18 cellular contexts compared by ENCODE assay signal in the genomic region with DNA sequence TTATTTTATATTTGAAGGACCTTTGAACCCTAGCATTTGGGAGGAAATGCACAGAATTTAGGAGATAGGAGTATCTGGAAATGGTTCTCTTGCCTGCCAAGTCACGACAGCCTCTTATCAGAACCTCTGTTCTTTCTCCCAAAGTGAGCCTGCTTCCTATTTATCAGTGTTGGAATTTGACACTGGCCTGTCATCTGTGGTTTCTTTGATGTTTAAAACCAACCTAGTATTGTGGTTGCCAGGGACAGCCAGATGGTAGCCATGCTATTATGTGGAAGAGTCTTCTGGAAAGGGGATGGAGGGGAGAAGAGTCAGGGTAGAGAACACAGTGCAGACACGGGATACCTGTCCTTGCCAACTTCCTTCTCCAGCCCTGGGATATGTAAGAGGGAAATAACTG.
"Had no signal": no experiment of that assay in that cellular context is flagged by ENCODE, and none has a peak within 500 bp of the region (broad histone marks: within the 10 kb centered on the region; RNA-seq: fewer than 3 reads in every experiment).

No MANE protein-coding gene starts in this region.

- H3K4me3 Mint-ChIP-seq: dendritic cell treated with granulocyte-macrophage colony-stimulating factor and Interleukin-4, amounts not matched to agents 40 ng/mL and 50 ng/mL, for 4 days; memory B cell; natural killer cell; stimulated activated naive B cell treated with anti-CD40 and anti-IgM and Interleukin-4, amounts not matched to agents 10 μg/mL and 1 μg/mL and 100 μg/mL, for 72 hours; stimulated activated naive CD8-positive, alpha-beta T cell treated with anti-CD3 and anti-CD28 coated beads, Interleukin-15, Interleukin-2, amounts not matched to agents 100 ng/mL and 50 ng/mL, for 24 hours had no signal

- H3K27ac Mint-ChIP-seq: dendritic cell treated with granulocyte-macrophage colony-stimulating factor and Interleukin-4, amounts not matched to agents 40 ng/mL and 50 ng/mL, for 4 days; memory B cell; stimulated activated naive CD8-positive, alpha-beta T cell treated with anti-CD3 and anti-CD28 coated beads, Interleukin-15, Interleukin-2, amounts not matched to agents 100 ng/mL and 50 ng/mL, for 24 hours had no signal

- H3K9me3 Mint-ChIP-seq: dendritic cell treated with granulocyte-macrophage colony-stimulating factor and Interleukin-4, amounts not matched to agents 40 ng/mL and 50 ng/mL, for 4 days; memory B cell; natural killer cell; stimulated activated naive B cell treated with anti-CD40 and anti-IgM and Interleukin-4, amounts not matched to agents 10 μg/mL and 1 μg/mL and 100 μg/mL, for 72 hours; stimulated activated naive CD8-positive, alpha-beta T cell treated with anti-CD3 and anti-CD28 coated beads, Interleukin-15, Interleukin-2, amounts not matched to agents 100 ng/mL and 50 ng/mL, for 24 hours had no signal

- H3K27me3 Mint-ChIP-seq: dendritic cell treated with granulocyte-macrophage colony-stimulating factor and Interleukin-4, amounts not matched to agents 40 ng/mL and 50 ng/mL, for 4 days; memory B cell; stimulated activated naive B cell treated with anti-CD40 and anti-IgM and Interleukin-4, amounts not matched to agents 10 μg/mL and 1 μg/mL and 100 μg/mL, for 72 hours; stimulated activated naive CD8-positive, alpha-beta T cell treated with anti-CD3 and anti-CD28 coated beads, Interleukin-15, Interleukin-2, amounts not matched to agents 100 ng/mL and 50 ng/mL, for 24 hours had no signal

- DNase-seq: colonic mucosa; effector memory CD4-positive, alpha-beta T cell; foreskin fibroblast; gastrocnemius medialis; head of caudate nucleus; midbrain; natural killer cell; pancreas; right lobe of liver; small intestine; stimulated activated CD4-positive, alpha-beta T cell treated with anti-CD3 and anti-CD28 coated beads, Interleukin-15, amount 100 ng/mL, for 24 hours; stimulated activated CD4-positive, alpha-beta T cell treated with anti-CD3 and anti-CD28 coated beads, Interleukin-2, amount 100 ng/mL, for 48 hours; stimulated activated naive B cell treated with anti-CD40 and anti-IgM and Interleukin-4, amounts not matched to agents 10 μg/mL and 1 μg/mL and 100 μg/mL, for 72 hours; upper lobe of right lung; uterus had no signal

- H3K4me1 Mint-ChIP-seq: stimulated activated naive B cell treated with anti-CD40 and anti-IgM and Interleukin-4, amounts not matched to agents 10 μg/mL and 1 μg/mL and 100 μg/mL, for 72 hours had no signal
